ENCODE assay signal across 23 cellular contexts in genomic region chr10:33190406-33190805, GRCh38.
"Had no signal": no experiment of that assay in that cellular context is flagged by ENCODE, and none has a peak within 500 bp of the region (broad histone marks: within the 10 kb centered on the region; RNA-seq: fewer than 3 reads in every experiment).

No MANE protein-coding gene starts in this region.

- FAIRE-seq: bronchial epithelial cell, endothelial cell of umbilical vein, frontal cortex had no signal

- ATAC-seq: activated CD8-positive, alpha-beta memory T cell treated with anti-CD3 and anti-CD28 coated beads, Interleukin-2, amount 10 ng/mL, durations not matched to agents 7 days and 5 days; activated T-helper 17 cell treated with anti-CD3 and anti-CD28 coated beads, Interleukin-2, amount 50 U/mL, for 72 hours; naive thymus-derived CD4-positive, alpha-beta T cell; stimulated activated memory B cell treated with anti-CD40 and anti-IgM and Interleukin-4, amounts not matched to agents 10 μg/mL and 1 μg/mL and 100 μg/mL, for 72 hours had no signal

- H3K27ac ChIP-seq: esophagus squamous epithelium, neutrophil, sigmoid colon, thoracic aorta, upper lobe of left lung had no signal

- H3K4me3 ChIP-seq: esophagus squamous epithelium, sigmoid colon, thoracic aorta, upper lobe of left lung had no signal

- H3K9me3 ChIP-seq: esophagus squamous epithelium, neutrophil, sigmoid colon, thoracic aorta, upper lobe of left lung had no signal

- H3K27me3 ChIP-seq: esophagus squamous epithelium, neutrophil, sigmoid colon, upper lobe of left lung had no signal

- DNase-seq: activated B cell treated with CpG ODN at 0.5 μM for 24 hours; activated CD4-positive, alpha-beta memory T cell treated with anti-CD3 and anti-CD28 coated beads, Interleukin-2, amount 10 ng/mL, durations not matched to agents 7 days and 5 days; activated CD4-positive, alpha-beta T cell treated with anti-CD3 and anti-CD28 coated beads for 48 hours; activated CD8-positive, alpha-beta memory T cell treated with anti-CD3 and anti-CD28 coated beads, Interleukin-2, amount 10 ng/mL, durations not matched to agents 7 days and 5 days; activated naive CD4-positive, alpha-beta T cell; activated naive CD8-positive, alpha-beta T cell treated with anti-CD3 and anti-CD28 coated beads for 36 hours; activated T-cell treated with anti-CD3 and anti-CD28 coated beads, Interleukin-2, amount 50 U/mL, for 1 hour; amygdala; effector CD8-positive, alpha-beta T cell; esophagus squamous epithelium; immature natural killer cell; kidney glomerular epithelial cell; naive thymus-derived CD4-positive, alpha-beta T cell; sigmoid colon; stimulated activated CD4-positive, alpha-beta T cell treated with anti-CD3 and anti-CD28 coated beads, Interleukin-4, amount 100 ng/mL, for 24 hours; upper lobe of left lung had no signal

- H3K36me3 ChIP-seq: neutrophil had no signal
